ENCODE assay signal across 8 cellular contexts in genomic region chr17:17494499-17495447, GRCh38. TPM values are rescaled to one million over a fixed set of nuclear protein-coding genes. Genes with fewer than 3 reads are reported as not detected.
DNase-seq lines count a peak whose midpoint lies in the region; ATAC-seq and TF ChIP-seq lines count a peak whose summit lies in the region.

No MANE protein-coding gene starts in this region.

- H3K4me3 ChIP-seq in CD8-positive, alpha-beta memory T cell (ENCODE audit: low read length) = no peak overlapping the region
- H3K4me3 ChIP-seq in NT2/D1 (ENCODE audit: insufficient read length, low read depth) (peak overlapping the region; percentile 78), liver (ENCODE audit: low read depth in 1 of 3, low read length in 3 of 3) (peak overlapping the region; percentile 54 to 64 (median 56))

- no peak for ATAC-seq in stimulated activated naive CD8-positive, alpha-beta T cell treated with anti-CD3 and anti-CD28 coated beads, Interleukin-15, amount 100 ng/mL, for 72 hours
- no peak for ATAC-seq in HG03457 (IDR thresholded peaks at IDR 0.05; ENCODE audit: unreplicated experiment)

- CTCF ChIA-PET in CD8-positive, alpha-beta memory T cell (lab: Charles Lee) = interaction anchor here (1.4 to 3.6 kb wide), 4 partner anchors 13 to 146 kb away, joined by 4 to 71 read pairs (median 16); no protein-coding TSS in a partner anchor

- H3K36me3 Mint-ChIP-seq in CD8-positive, alpha-beta memory T cell = peaks cover 0 to 26% (median 2%) of the 10 kb centered on the region in 3 donors

- 8% methylated on average over 73 of the region's 73 CpGs for WGBS in liver

- no peak overlapping the region for H3K27ac ChIP-seq in CD8-positive, alpha-beta memory T cell (ENCODE audit: low read depth, low read length)
- H3K27ac ChIP-seq in liver (ENCODE audit: low read depth in 1 of 2, low read length in 2 of 2) = peak overlapping the region; percentile 41 to 76

- no peaks in the 10 kb centered on the region for H3K9me3 ChIP-seq in CD8-positive, alpha-beta memory T cell (ENCODE audit: low read length)
- H3K9me3 ChIP-seq in NT2/D1 (ENCODE audit: insufficient read depth, low read length) (no peaks in the 10 kb centered on the region), liver (ENCODE audit: control insufficient read depth in 4 of 4, low read length in 3 of 4) (no peaks in the 10 kb centered on the region)

- no peaks in the 10 kb centered on the region for H3K9me3 Mint-ChIP-seq in CD8-positive, alpha-beta memory T cell
- H3K9me3 Mint-ChIP-seq in stimulated activated naive CD8-positive, alpha-beta T cell treated with anti-CD3 and anti-CD28 coated beads, Interleukin-15, amount 100 ng/mL, for 72 hours = no peaks in the 10 kb centered on the region

- H3K27ac Mint-ChIP-seq in CD8-positive, alpha-beta memory T cell = peak overlapping the region in 3 of 8 donors; percentile 16 to 75 (median 24)
- H3K27ac Mint-ChIP-seq in stimulated activated naive CD8-positive, alpha-beta T cell treated with anti-CD3 and anti-CD28 coated beads, Interleukin-15, amount 100 ng/mL, for 72 hours = peak overlapping the region in 1 of 2 donors; percentile 51

- peaks cover 11 to 25% (median 11%) of the 10 kb centered on the region in 3 donors for H3K4me1 Mint-ChIP-seq in CD8-positive, alpha-beta memory T cell
- peaks cover 22% of the 10 kb centered on the region for H3K4me1 Mint-ChIP-seq in stimulated activated naive CD8-positive, alpha-beta T cell treated with anti-CD3 and anti-CD28 coated beads, Interleukin-15, amount 100 ng/mL, for 72 hours

- peaks cover 10% of the 10 kb centered on the region for H3K4me1 ChIP-seq in CD8-positive, alpha-beta memory T cell (ENCODE audit: insufficient read depth, low read length)
- H3K4me1 ChIP-seq in NT2/D1 (ENCODE audit: insufficient read depth, insufficient read length) = peaks cover 12% of the 10 kb centered on the region
- H3K4me1 ChIP-seq in liver (ENCODE audit: control insufficient read depth in 4 of 4, insufficient read depth in 4 of 4, low read length in 3 of 4) = peaks cover 0 to 16% (median 7%) of the 10 kb centered on the region in 4 donors

- H3K9ac ChIP-seq in NT2/D1 (ENCODE audit: insufficient read length, low read depth) (peak overlapping the region; percentile 85), liver (ENCODE audit: low read depth in 1 of 2, low read length in 2 of 2) (peak overlapping the region; percentile 23 to 73)

- peak in 2 of 5 donors; percentile 12 to 46 for DNase-seq in CD8-positive, alpha-beta memory T cell
- DNase-seq in NT2/D1 (ENCODE audit: low read depth, low spot score) (no peak), dedifferentiated amniotic fluid mesenchymal stem cell (ENCODE audit: extremely low spot score) (peak; percentile 15), MV-4-11 (lab: John Stamatoyannopoulos, UW) (no peak), amniotic stem cell (lab: John Stamatoyannopoulos, UW) (no peak)
- DNase-seq in stimulated activated naive CD8-positive, alpha-beta T cell treated with anti-CD3 and anti-CD28 coated beads, Interleukin-15, amount 100 ng/mL, for 72 hours = peak in 1 of 2 donors; percentile 16

- peaks cover 5 to 7% of the 10 kb centered on the region in 2 donors for H3K27me3 Mint-ChIP-seq in CD8-positive, alpha-beta memory T cell
- peaks cover 18% of the 10 kb centered on the region for H3K27me3 Mint-ChIP-seq in stimulated activated naive CD8-positive, alpha-beta T cell treated with anti-CD3 and anti-CD28 coated beads, Interleukin-15, amount 100 ng/mL, for 72 hours

- H3K27me3 ChIP-seq in CD8-positive, alpha-beta memory T cell (ENCODE audit: insufficient read depth, low read length, poor library complexity, severe bottlenecking) = no peaks in the 10 kb centered on the region
- H3K27me3 ChIP-seq in NT2/D1 (ENCODE audit: insufficient read depth, insufficient read length) (peaks cover 17% of the 10 kb centered on the region), liver (ENCODE audit: control insufficient read depth in 4 of 4, insufficient read depth in 4 of 4, low read length in 3 of 4) (no peaks in the 10 kb centered on the region)

- H3K4me3 Mint-ChIP-seq in CD8-positive, alpha-beta memory T cell = peak overlapping the region; percentile 76 to 92 (median 85)
- peak overlapping the region; percentile 79 to 83 for H3K4me3 Mint-ChIP-seq in stimulated activated naive CD8-positive, alpha-beta T cell treated with anti-CD3 and anti-CD28 coated beads, Interleukin-15, amount 100 ng/mL, for 72 hours

- no peak for TF ChIP-seq RAD21 in liver (IDR thresholded peaks at IDR 0.05)

- TF ChIP-seq CTCF in liver (IDR thresholded peaks at IDR 0.05; ENCODE audit: low read depth, low read length, missing input control) = no peak

- POLR2A ChIA-PET in CD8-positive, alpha-beta memory T cell (lab: Charles Lee) = no interaction called here

- no peaks in the 10 kb centered on the region for H3K36me3 ChIP-seq in CD8-positive, alpha-beta memory T cell (ENCODE audit: insufficient read depth, low read length)
- peaks cover 29% of the 10 kb centered on the region for H3K36me3 ChIP-seq in NT2/D1 (ENCODE audit: insufficient read depth, insufficient read length, low read length)
- peaks cover 6 to 19% (median 7%) of the 10 kb centered on the region in 4 donors for H3K36me3 ChIP-seq in liver (ENCODE audit: control insufficient read depth in 4 of 4, insufficient read depth in 3 of 4, low read depth in 1 of 4, low read length in 3 of 4)

TF ChIP-seq in liver, 16 proteins besides CTCF, POLR2A, EP300 and RAD21:
- TF ChIP-seq YY1 (IDR thresholded peaks at IDR 0.05) (no peak), SP1 (IDR thresholded peaks at IDR 0.05) (no peak), NR2F2 (IDR thresholded peaks at IDR 0.05) (no peak), JUND (IDR thresholded peaks at IDR 0.05) (no peak), RXRA (IDR thresholded peaks at IDR 0.05) (peak in 1 of 2 donors; percentile 17)
- TF ChIP-seq, protein P1, sequence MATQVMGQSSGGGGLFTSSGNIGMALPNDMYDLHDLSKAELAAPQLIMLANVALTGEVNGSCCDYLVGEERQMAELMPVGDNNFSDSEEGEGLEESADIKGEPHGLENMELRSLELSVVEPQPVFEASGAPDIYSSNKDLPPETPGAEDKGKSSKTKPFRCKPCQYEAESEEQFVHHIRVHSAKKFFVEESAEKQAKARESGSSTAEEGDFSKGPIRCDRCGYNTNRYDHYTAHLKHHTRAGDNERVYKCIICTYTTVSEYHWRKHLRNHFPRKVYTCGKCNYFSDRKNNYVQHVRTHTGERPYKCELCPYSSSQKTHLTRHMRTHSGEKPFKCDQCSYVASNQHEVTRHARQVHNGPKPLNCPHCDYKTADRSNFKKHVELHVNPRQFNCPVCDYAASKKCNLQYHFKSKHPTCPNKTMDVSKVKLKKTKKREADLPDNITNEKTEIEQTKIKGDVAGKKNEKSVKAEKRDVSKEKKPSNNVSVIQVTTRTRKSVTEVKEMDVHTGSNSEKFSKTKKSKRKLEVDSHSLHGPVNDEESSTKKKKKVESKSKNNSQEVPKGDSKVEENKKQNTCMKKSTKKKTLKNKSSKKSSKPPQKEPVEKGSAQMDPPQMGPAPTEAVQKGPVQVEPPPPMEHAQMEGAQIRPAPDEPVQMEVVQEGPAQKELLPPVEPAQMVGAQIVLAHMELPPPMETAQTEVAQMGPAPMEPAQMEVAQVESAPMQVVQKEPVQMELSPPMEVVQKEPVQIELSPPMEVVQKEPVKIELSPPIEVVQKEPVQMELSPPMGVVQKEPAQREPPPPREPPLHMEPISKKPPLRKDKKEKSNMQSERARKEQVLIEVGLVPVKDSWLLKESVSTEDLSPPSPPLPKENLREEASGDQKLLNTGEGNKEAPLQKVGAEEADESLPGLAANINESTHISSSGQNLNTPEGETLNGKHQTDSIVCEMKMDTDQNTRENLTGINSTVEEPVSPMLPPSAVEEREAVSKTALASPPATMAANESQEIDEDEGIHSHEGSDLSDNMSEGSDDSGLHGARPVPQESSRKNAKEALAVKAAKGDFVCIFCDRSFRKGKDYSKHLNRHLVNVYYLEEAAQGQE (IDR thresholded peaks at IDR 0.05) = no peak
TF ChIP-seq in liver: peak in this region for 1.

RNA-seq across cellular contexts. Expression of gene RASD1, which starts 1.4 kb away (rescaled TPM):
- 1 to 10 TPM; 1.0 to 1.1 TPM for total RNA-seq in CD8-positive, alpha-beta memory T cell
- 1.0 TPM for polyA plus RNA-seq in CD8-positive, alpha-beta memory T cell
- total RNA-seq in liver = 1 to 10 TPM in 1 of 2 donors, under 1 TPM in 1; 0.89 to 5.5 TPM
- polyA plus RNA-seq in liver = 10 to 100 TPM; 23.8 to 46.7 TPM

RNA-seq across cellular contexts. Expression of gene MED9, which starts 18.0 kb away (rescaled TPM):
- total RNA-seq in CD8-positive, alpha-beta memory T cell = 10 to 100 TPM; 13.5 to 13.8 TPM
- polyA plus RNA-seq in CD8-positive, alpha-beta memory T cell = 17.9 TPM
- total RNA-seq in liver = 1 to 10 TPM; 8.4 to 9.2 TPM
- 10 to 100 TPM in 1 of 2 donors, 1 to 10 TPM in 1; 6.4 to 12.5 TPM for polyA plus RNA-seq in liver
